ENCODE assay signal across 16 cellular contexts in the genomic region with DNA sequence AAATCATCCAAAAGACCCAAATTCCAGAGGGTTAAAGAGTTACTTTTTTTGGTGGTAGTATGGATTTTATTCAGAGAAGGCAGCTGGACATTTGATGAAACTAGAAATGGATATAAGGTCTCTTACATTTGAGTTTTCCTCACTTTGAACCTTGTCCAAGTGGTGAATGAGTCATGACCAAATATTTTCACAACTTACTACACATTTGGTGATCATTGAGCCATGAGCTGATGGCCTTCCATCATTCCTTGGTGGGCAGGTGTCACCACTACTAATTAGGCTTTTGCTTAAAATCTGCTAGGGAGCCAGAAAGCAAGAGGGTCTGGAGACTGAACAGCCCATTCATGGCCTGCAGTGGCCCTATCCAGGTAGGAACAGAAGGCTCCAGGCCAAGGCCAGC.
DNase-seq lines count a peak whose midpoint lies in the region; ATAC-seq, FAIRE-seq and TF ChIP-seq lines count a peak whose summit lies in the region.
"Had no signal": no experiment of that assay in that cellular context is flagged by ENCODE, and none has a peak within 500 bp of the region (broad histone marks: within the 10 kb centered on the region; RNA-seq: fewer than 3 reads in every experiment).

No MANE protein-coding gene starts in this region.

- no peak overlapping the region for H3K27ac ChIP-seq in breast epithelium
- no peak overlapping the region for H3K27ac ChIP-seq in endodermal cell (ENCODE audit: low read depth, low read length)
- H3K27ac ChIP-seq in small intestine (ENCODE audit: low read depth in 1 of 2, low read length in 1 of 2): no peak overlapping the region
- H3K27ac ChIP-seq: SK-N-MC, suprapubic skin had no signal

- no peak for FAIRE-seq in small intestine (lab: Jason Lieb, UNC)
- FAIRE-seq: GM19239, HTR-8/SVneo had no signal

- intact Hi-C loops in MCF 10A (cut with micrococcal nuclease): no loop called here
- intact Hi-C loops in breast epithelium (cut with DNase I; ENCODE audit: low total_unique reads): no loop called here

- ATAC-seq in HG03469 (IDR thresholded peaks at IDR 0.05; ENCODE audit: unreplicated experiment): no peak
- ATAC-seq: natural killer cell treated with Interleukin-12 subunit alpha and Interleukin-12 subunit beta and Interleukin-15 and Interleukin-18, amount 100 ng/mL, for 72 hours had no signal

- no peaks in the 10 kb centered on the region for H3K9me3 Mint-ChIP-seq in MCF 10A (ENCODE audit: unreplicated experiment)
- H3K9me3 Mint-ChIP-seq in endodermal cell: no peaks in the 10 kb centered on the region
- H3K9me3 Mint-ChIP-seq: activated CD4-positive, alpha-beta memory T cell treated with anti-CD3 and anti-CD28 coated beads, Interleukin-2, amount 10 ng/mL, durations not matched to agents 7 days and 5 days had no signal

- H3K36me3 ChIP-seq in breast epithelium (no peaks in the 10 kb centered on the region), endodermal cell (ENCODE audit: control insufficient read depth, insufficient read depth, low read length) (no peaks in the 10 kb centered on the region), small intestine (ENCODE audit: control insufficient read depth in 2 of 2, insufficient read depth in 2 of 2, low read length in 2 of 2) (no peaks in the 10 kb centered on the region)
- H3K36me3 ChIP-seq: suprapubic skin had no signal

- CTCF ChIA-PET in MCF 10A (lab: Yijun Ruan, JAX): no interaction called here

- H3K9me3 ChIP-seq in breast epithelium (no peaks in the 10 kb centered on the region), endodermal cell (ENCODE audit: control insufficient read depth, low read length) (no peaks in the 10 kb centered on the region), small intestine (ENCODE audit: control insufficient read depth, low read depth) (no peaks in the 10 kb centered on the region)
- H3K9me3 ChIP-seq: suprapubic skin had no signal

- no peaks in the 10 kb centered on the region for H3K27me3 Mint-ChIP-seq in MCF 10A (ENCODE audit: insufficient read depth, unreplicated experiment)
- H3K27me3 Mint-ChIP-seq in endodermal cell (ENCODE audit: insufficient read depth): no peaks in the 10 kb centered on the region
- H3K27me3 Mint-ChIP-seq: activated CD4-positive, alpha-beta memory T cell treated with anti-CD3 and anti-CD28 coated beads, Interleukin-2, amount 10 ng/mL, durations not matched to agents 7 days and 5 days; natural killer cell treated with Interleukin-12 subunit alpha and Interleukin-12 subunit beta and Interleukin-15 and Interleukin-18, amount 100 ng/mL, for 72 hours had no signal

- DNase-seq in MCF 10A (ENCODE audit: unreplicated experiment) (peak; percentile 80), breast epithelium (ENCODE audit: low spot score in 2 of 2) (no peak), SHP77 treated with DMSO at 0.1 percent for 48 hours (lab: John Stamatoyannopoulos, UW) (peak; percentile 55), fibroblast of the aortic adventitia (ENCODE audit: low read depth) (peak; percentile 38), endodermal cell (no peak), small intestine (no peak)
- no peak for DNase-seq in activated T-cell treated with anti-CD3 and anti-CD28 coated beads, Interleukin-2, amount 50 U/mL, for 1 hour
- DNase-seq: activated CD4-positive, alpha-beta memory T cell treated with anti-CD3 and anti-CD28 coated beads, Interleukin-2, amount 10 ng/mL, durations not matched to agents 7 days and 5 days; dermis blood vessel endothelial cell had no signal

- no peak overlapping the region for H3K4me3 ChIP-seq in breast epithelium
- H3K4me3 ChIP-seq in fibroblast of the aortic adventitia (ENCODE audit: low read depth, low read length): no peak overlapping the region
- H3K4me3 ChIP-seq in endodermal cell (ENCODE audit: low read length): no peak overlapping the region
- H3K4me3 ChIP-seq in small intestine (ENCODE audit: low read depth in 1 of 2, low read length in 2 of 2): no peak overlapping the region
- H3K4me3 ChIP-seq: lung, SK-N-MC, suprapubic skin had no signal

- no peak overlapping the region for H3K9ac ChIP-seq in endodermal cell (ENCODE audit: extremely low read depth, low read length, poor library complexity, severe bottlenecking)

- H3K36me3 Mint-ChIP-seq in MCF 10A (ENCODE audit: insufficient read depth, unreplicated experiment): no peaks in the 10 kb centered on the region
- no peaks in the 10 kb centered on the region for H3K36me3 Mint-ChIP-seq in endodermal cell (ENCODE audit: low read depth)

- TF ChIP-seq POLR2A in breast epithelium (IDR thresholded peaks at IDR 0.05): no peak

- H3K27me3 ChIP-seq in breast epithelium (no peaks in the 10 kb centered on the region), endodermal cell (ENCODE audit: control insufficient read depth, insufficient read depth, low read length, poor library complexity, severe bottlenecking) (no peaks in the 10 kb centered on the region), small intestine (ENCODE audit: control insufficient read depth in 2 of 2, insufficient read depth in 2 of 2, low read length in 2 of 2) (no peaks in the 10 kb centered on the region)
- H3K27me3 ChIP-seq: suprapubic skin had no signal

- H3K27ac Mint-ChIP-seq in MCF 10A (ENCODE audit: low read depth, unreplicated experiment): no peak overlapping the region
- no peak overlapping the region for H3K27ac Mint-ChIP-seq in endodermal cell
- H3K27ac Mint-ChIP-seq: activated CD4-positive, alpha-beta memory T cell treated with anti-CD3 and anti-CD28 coated beads, Interleukin-2, amount 10 ng/mL, durations not matched to agents 7 days and 5 days; natural killer cell treated with Interleukin-12 subunit alpha and Interleukin-12 subunit beta and Interleukin-15 and Interleukin-18, amount 100 ng/mL, for 72 hours had no signal

- H3K4me3 Mint-ChIP-seq in MCF 10A (ENCODE audit: unreplicated experiment) (no peak overlapping the region), endodermal cell (no peak overlapping the region)
- H3K4me3 Mint-ChIP-seq: activated CD4-positive, alpha-beta memory T cell treated with anti-CD3 and anti-CD28 coated beads, Interleukin-2, amount 10 ng/mL, durations not matched to agents 7 days and 5 days; natural killer cell treated with Interleukin-12 subunit alpha and Interleukin-12 subunit beta and Interleukin-15 and Interleukin-18, amount 100 ng/mL, for 72 hours had no signal

- H3K4me1 ChIP-seq in breast epithelium (no peaks in the 10 kb centered on the region), endodermal cell (ENCODE audit: control insufficient read depth, insufficient read depth, low read length) (no peaks in the 10 kb centered on the region), small intestine (ENCODE audit: control insufficient read depth in 2 of 2, insufficient read depth in 1 of 2, low read depth in 1 of 2, low read length in 1 of 2) (no peaks in the 10 kb centered on the region)
- H3K4me1 ChIP-seq: suprapubic skin had no signal

- peaks cover 5% of the 10 kb centered on the region for H3K4me1 Mint-ChIP-seq in MCF 10A (ENCODE audit: insufficient read depth, unreplicated experiment)
- no peaks in the 10 kb centered on the region for H3K4me1 Mint-ChIP-seq in endodermal cell
- H3K4me1 Mint-ChIP-seq: activated CD4-positive, alpha-beta memory T cell treated with anti-CD3 and anti-CD28 coated beads, Interleukin-2, amount 10 ng/mL, durations not matched to agents 7 days and 5 days had no signal

- TF ChIP-seq CTCF in MCF 10A (IDR thresholded peaks at IDR 0.05; ENCODE audit: unreplicated experiment): no peak
- TF ChIP-seq CTCF in breast epithelium (IDR thresholded peaks at IDR 0.05): no peak
- TF ChIP-seq CTCF in fibroblast of the aortic adventitia (IDR thresholded peaks at IDR 0.05; ENCODE audit: insufficient read depth, low read length): no peak
- no peak for TF ChIP-seq CTCF in endodermal cell (conservative IDR thresholded peaks at IDR 0.05)

- POLR2A ChIA-PET in MCF 10A (lab: Yijun Ruan, JAX): no interaction called here

- no TSS peak for BruUV-seq in MCF 10A (replicated peaks; lab: Mats Ljungman, UMichigan)

Comparison
In these comparisons a context has a peak if more than half of its experiments do, and no peak if none do; other contexts are left out.
1. DNase-seq: peak in MCF 10A (single experiment), SHP77 treated with DMSO at 0.1 percent for 48 hours (single experiment) and fibroblast of the aortic adventitia (single experiment); none in breast epithelium (0 of 2), endodermal cell (single experiment), small intestine (single experiment) and activated T-cell treated with anti-CD3 and anti-CD28 coated beads, Interleukin-2, amount 50 U/mL, for 1 hour (single experiment).